In genomic region chr1:149390173-149390926, GRCh38 we compare ENCODE assay signal across 8 cellular contexts.
A peak's percentile ranks its signal among the peaks of the same experiment; 100 is the strongest.
DNase-seq lines count a peak whose midpoint lies in the region; ATAC-seq, FAIRE-seq and TF ChIP-seq lines count a peak whose summit lies in the region.
"Not testable (repeated sequence)": the region's sequence is repeated elsewhere in the genome, so short reads cannot be mapped to it uniquely, and the experiment has no call there.

No MANE protein-coding gene starts in this region.

- H3K27ac ChIP-seq in 22Rv1 (peak overlapping the region; percentile 59), adrenal gland (peak overlapping the region in 2 of 5 donors; percentile 61 to 84)

- not testable (repeated sequence) for H3K4me1 Mint-ChIP-seq in WTC11

- H3K9me3 Mint-ChIP-seq in WTC11, result not testable (repeated sequence)

- H3K4me3 ChIP-seq in adrenal gland (peak overlapping the region in 1 of 4 donors; percentile 61), foreskin fibroblast (ENCODE audit: low read depth in 1 of 2, low read length in 2 of 2) (peak overlapping the region; percentile 37 to 48)

- ATAC-seq in WTC11, result peak; percentile 82

- CTCF ChIA-PET in WTC11 (lab: Charles Lee), result not testable (repeated sequence)

- not testable (repeated sequence) for H3K9me3 ChIP-seq in adrenal gland (replicated peaks in 1 of 3)

- H3K4me1 ChIP-seq in adrenal gland (replicated peaks in 1 of 2), result not testable (repeated sequence)

- intact Hi-C loops in adrenal gland (cut with DNase I), result not testable (repeated sequence)

- whole genome bisulfite sequencing in adrenal gland, 4 donors, result 0% methylated on average over 28 to 50 of the region's 69 CpGs; no CpG with 5 or more reads in 2 of the 4 donors

- not testable (repeated sequence) for H3K27me3 ChIP-seq in adrenal gland

- POLR2A ChIA-PET in WTC11 (lab: Charles Lee), result not testable (repeated sequence)

- TF ChIP-seq CTCF in 22Rv1 (IDR thresholded peaks at IDR 0.05); WTC11 (IDR thresholded peaks at IDR 0.05); adrenal gland (IDR thresholded peaks at IDR 0.05); foreskin fibroblast (IDR thresholded peaks at IDR 0.05; ENCODE audit: low read depth, low read length): not testable (repeated sequence)

- H3K27ac Mint-ChIP-seq in WTC11, result not testable (repeated sequence)

- H3K27me3 Mint-ChIP-seq in WTC11 (ENCODE audit: low read depth), result not testable (repeated sequence)

- not testable (repeated sequence) for FAIRE-seq in H54 (lab: Jason Lieb, UNC)

- DNase-seq in H54 (ENCODE audit: insufficient read length, low spot score), result not testable (repeated sequence)
- DNase-seq in NCI-H748 (lab: John Stamatoyannopoulos, UW; ENCODE audit: unreplicated experiment) (peak; percentile 60), WTC11 (ENCODE audit: low spot score) (peak; percentile 77), adrenal gland (peak; percentile 70 to 90 (median 79)), foreskin fibroblast (peak; percentile 55 to 84), myocyte (ENCODE audit: low read depth) (peak; percentile 83)
- DNase-seq in stimulated activated CD4-positive, alpha-beta T cell treated with anti-CD3 and anti-CD28 coated beads, Interleukin-2, amount 100 ng/mL, for 4 hours (ENCODE audit: low read depth), result peak; percentile 26

- not testable (repeated sequence) for H3K36me3 ChIP-seq in adrenal gland (replicated peaks in 1 of 2)

- TF ChIP-seq POLR2A in H54 (IDR thresholded peaks at IDR 0.05; ENCODE audit: low read depth, low read length) (peak; percentile 40; the same call in 1 of the 2 replicates), adrenal gland (IDR thresholded peaks at IDR 0.05) (peak in 1 of 2 donors; percentile 76)

- peak overlapping the region; percentile 62 for H3K4me3 Mint-ChIP-seq in WTC11

- H3K36me3 Mint-ChIP-seq in WTC11, result not testable (repeated sequence)

TF ChIP-seq in WTC11, 78 proteins besides CTCF, POLR2A, EP300 and RAD21:
- peak; percentile 31; the same call in 1 of the 2 replicates for TF ChIP-seq SP1 (CRISPR knock-in tag; conservative IDR thresholded peaks at IDR 0.05)
